ENCODE assay signal across 8 cellular contexts in the genomic region with DNA sequence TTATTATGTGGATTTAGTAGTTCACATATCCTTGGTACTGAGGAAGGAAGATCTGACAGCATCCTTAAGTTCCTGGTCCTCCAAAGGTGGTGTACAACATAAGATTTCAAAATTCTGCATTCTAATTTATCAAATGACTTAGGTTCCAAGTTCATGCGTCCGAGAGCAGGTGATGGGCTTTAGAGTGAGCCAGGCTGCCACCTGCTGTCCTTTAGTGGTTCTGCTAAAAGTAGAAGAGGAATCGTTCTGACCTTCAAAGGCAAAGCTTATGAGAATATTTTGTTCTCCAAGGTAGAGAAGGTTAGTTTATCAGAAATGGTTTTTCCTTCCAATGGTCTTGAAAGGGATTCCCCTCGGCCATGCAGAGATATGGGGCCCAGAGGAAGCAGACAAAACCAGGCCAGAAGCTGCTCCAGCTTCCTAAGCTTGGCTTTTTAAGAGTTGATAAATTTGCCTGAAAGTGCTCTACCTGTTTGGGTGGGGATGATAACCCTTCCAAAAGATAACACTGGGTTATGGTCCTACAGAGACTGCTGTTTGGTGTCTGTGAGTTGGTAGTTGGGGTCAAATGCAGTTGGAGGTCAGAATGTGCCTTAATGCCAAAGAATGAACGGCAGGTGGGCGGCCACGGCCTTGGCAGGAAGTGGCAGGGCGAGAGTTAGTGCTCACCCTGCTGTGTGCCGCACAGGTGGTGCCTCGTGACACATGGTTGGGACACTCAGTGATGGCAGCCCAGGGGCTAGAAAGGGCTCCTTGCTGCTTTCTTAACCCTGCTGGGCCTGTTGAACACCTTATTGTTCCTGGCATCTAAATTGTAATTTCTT. TPM values are rescaled to one million over a fixed set of nuclear protein-coding genes. Genes with fewer than 3 reads are reported as not detected.
DNase-seq lines count a peak whose midpoint lies in the region; ATAC-seq and TF ChIP-seq lines count a peak whose summit lies in the region.

No MANE protein-coding gene starts in this region.

- ATAC-seq in memory B cell (ENCODE audit: low read depth) (peak; percentile 36), GM19328 (IDR thresholded peaks at IDR 0.05; ENCODE audit: unreplicated experiment) (no peak)
- ATAC-seq in stimulated activated memory B cell treated with anti-CD40 and anti-IgM and Interleukin-4, amounts not matched to agents 10 μg/mL and 1 μg/mL and 100 μg/mL, for 72 hours, result no peak

- no peak overlapping the region for H3K4me3 Mint-ChIP-seq in memory B cell
- no peak overlapping the region for H3K4me3 Mint-ChIP-seq in stimulated activated memory B cell treated with anti-CD40 and anti-IgM and Interleukin-4, amounts not matched to agents 10 μg/mL and 1 μg/mL and 100 μg/mL, for 72 hours

- peaks cover 13% of the 10 kb centered on the region for H3K4me1 Mint-ChIP-seq in memory B cell
- peaks cover 23% of the 10 kb centered on the region for H3K4me1 Mint-ChIP-seq in stimulated activated memory B cell treated with anti-CD40 and anti-IgM and Interleukin-4, amounts not matched to agents 10 μg/mL and 1 μg/mL and 100 μg/mL, for 72 hours

- H3K9me3 ChIP-seq in AG04450 (ENCODE audit: control insufficient read depth, insufficient read depth, low read length), result no peaks in the 10 kb centered on the region; the same call in 1 of the 2 replicates

- CTCF ChIA-PET in AG04450 (lab: Charles Lee), result interaction anchor here (0.6 to 8.9 kb wide), 32 partner anchors 9 to 673 kb away, joined by 3 to 440 read pairs (median 5); a partner anchor contains a TSS

- no peaks in the 10 kb centered on the region for H3K27me3 Mint-ChIP-seq in memory B cell
- no peaks in the 10 kb centered on the region for H3K27me3 Mint-ChIP-seq in stimulated activated memory B cell treated with anti-CD40 and anti-IgM and Interleukin-4, amounts not matched to agents 10 μg/mL and 1 μg/mL and 100 μg/mL, for 72 hours

- H3K4me3 ChIP-seq in AG04450 (ENCODE audit: low read depth, low read length), result no peak overlapping the region

- peak overlapping the region; percentile 78 for H3K27ac Mint-ChIP-seq in memory B cell
- peak overlapping the region; percentile 27 for H3K27ac Mint-ChIP-seq in stimulated activated memory B cell treated with anti-CD40 and anti-IgM and Interleukin-4, amounts not matched to agents 10 μg/mL and 1 μg/mL and 100 μg/mL, for 72 hours

- H3K27me3 ChIP-seq in AG04450 (ENCODE audit: control insufficient read depth, insufficient read depth, low read length), result no peaks in the 10 kb centered on the region

- H3K36me3 Mint-ChIP-seq in memory B cell, result peaks cover 6% of the 10 kb centered on the region
- peaks cover 9% of the 10 kb centered on the region for H3K36me3 Mint-ChIP-seq in stimulated activated memory B cell treated with anti-CD40 and anti-IgM and Interleukin-4, amounts not matched to agents 10 μg/mL and 1 μg/mL and 100 μg/mL, for 72 hours

- POLR2A ChIA-PET in AG04450 (lab: Yijun Ruan, JAX), result interaction anchor here (1.3 to 1.9 kb wide), 4 partner anchors 101 to 138 kb away, joined by 3 to 6 read pairs (median 6); a partner anchor contains a TSS

- DNase-seq in AG04450 (ENCODE audit: low read depth, low spot score), result no peak
- peak; percentile 70 for DNase-seq in GM20000 (ENCODE audit: low spot score)
- peak; percentile 56 for DNase-seq in NCI-H446 treated with DMSO at 0.1 percent for 48 hours (lab: John Stamatoyannopoulos, UW)
- peak; percentile 66 for DNase-seq in activated CD4-positive, alpha-beta T cell treated with anti-CD3 and anti-CD28 coated beads, Interleukin-2, amount 50 U/mL, for 1 hour
- DNase-seq in ecto neural progenitor cell (ENCODE audit: low spot score), result peak; percentile 53
- peak in 1 of 2 donors; percentile 65 for DNase-seq in memory B cell (ENCODE audit: low spot score in 2 of 2)

- H3K9me3 Mint-ChIP-seq in memory B cell, result no peaks in the 10 kb centered on the region
- no peaks in the 10 kb centered on the region for H3K9me3 Mint-ChIP-seq in stimulated activated memory B cell treated with anti-CD40 and anti-IgM and Interleukin-4, amounts not matched to agents 10 μg/mL and 1 μg/mL and 100 μg/mL, for 72 hours

- TF ChIP-seq CTCF in AG04450 (IDR thresholded peaks at IDR 0.05; ENCODE audit: low read depth, low read length), result peak; percentile 86
- TF ChIP-seq CTCF in GM20000 (IDR thresholded peaks at IDR 0.05; ENCODE audit: extremely low read depth, missing control alignments), result peak; percentile 27

- H3K27ac ChIP-seq in AG04450 (ENCODE audit: low read depth, low read length), result no peak overlapping the region

RNA-seq across cellular contexts. Expression of a gene that starts 29.0 kb away (rescaled TPM):
- polyA plus RNA-seq in AG04450 (2011; rRNA removed), result not detected in 2 replicates
- not detected in 2 replicates for polyA minus RNA-seq in AG04450 (2011; rRNA and poly(A)+ RNA removed)
